Comparison of ENCODE assay signal across 1 cellular context in genomic region chr15:101090460-101090853, GRCh38.
TF ChIP-seq lines count a peak whose summit lies in the region.

No MANE protein-coding gene starts in this region.

TF ChIP-seq in HepG2, 621 proteins besides CTCF, POLR2A, EP300 and RAD21 (continued from another document):
- TF ChIP-seq YY1 (IDR thresholded peaks at IDR 0.05; ENCODE audit: insufficient read depth, insufficient replicate concordance, low read depth, low read length) (peak; percentile 51), MATR3 (CRISPR knock-in tag; IDR thresholded peaks at IDR 0.05) (no peak)
